In the genomic region with DNA sequence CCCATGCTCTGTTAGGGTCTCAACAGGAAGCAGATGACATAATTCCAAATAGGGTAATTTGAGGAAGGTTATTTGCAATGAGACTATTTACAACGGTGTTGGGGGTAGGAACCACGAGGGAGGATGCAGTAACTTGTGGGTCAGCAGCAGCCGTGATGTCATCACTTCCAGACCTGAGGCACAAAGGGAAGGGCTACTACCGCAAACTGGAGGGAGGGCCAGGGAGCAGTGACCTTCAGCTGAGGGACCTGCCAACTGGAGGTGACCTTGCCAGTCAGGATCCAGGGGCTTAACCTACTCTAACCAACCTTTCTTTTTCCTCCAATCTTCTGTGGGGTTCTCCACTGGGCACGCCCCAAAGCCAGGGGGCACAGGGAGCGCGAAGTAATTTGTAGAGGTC, we compare ENCODE assay signal across 20 cellular contexts.
"Had no signal": no experiment of that assay in that cellular context is flagged by ENCODE, and none has a peak within 500 bp of the region (broad histone marks: within the 10 kb centered on the region; RNA-seq: fewer than 3 reads in every experiment).

No MANE protein-coding gene starts in this region.

- H3K36me3 Mint-ChIP-seq: WTC11 had no signal

- H3K4me3 Mint-ChIP-seq: activated naive CD8-positive, alpha-beta T cell treated with anti-CD3 and anti-CD28 coated beads, Interleukin-2, amount 50 U/mL, for 24 hours; stimulated activated effector memory CD8-positive, alpha-beta T cell treated with anti-CD3 and anti-CD28 coated beads, Interleukin-12 subunit alpha, Interleukin-12 subunit beta, amount 100 ng/mL, for 72 hours; WTC11 had no signal

- H3K4me3 ChIP-seq: coronary artery, heart left ventricle, psoas muscle, stomach, suprapubic skin, tibial nerve, uterus had no signal

- DNase-seq: activated CD8-positive, alpha-beta memory T cell treated with anti-CD3 and anti-CD28 coated beads, Interleukin-2, amount 50 U/mL, for 48 hours; activated naive CD4-positive, alpha-beta T cell treated with anti-CD3 and anti-CD28 coated beads, Interleukin-2, amount 50 U/mL, for 16 hours; activated naive CD8-positive, alpha-beta T cell treated with anti-CD3 and anti-CD28 coated beads, Interleukin-2, amount 50 U/mL, for 24 hours; activated T-cell treated with anti-CD3 and anti-CD28 coated beads, Interleukin-2, amount 50 U/mL, for 48 hours; cerebellar nuclear complex; heart left ventricle; islet precursor cell; left cardiac atrium; midbrain; psoas muscle; right cardiac atrium; stimulated activated CD4-positive, alpha-beta T cell treated with anti-CD3 and anti-CD28 coated beads, Interleukin-1b, Interleukin-23, amount 100 ng/mL, for 48 hours; stomach; T-helper 1 cell; uterus had no signal

- H3K27me3 ChIP-seq: heart left ventricle, stomach, suprapubic skin, tibial nerve, uterus had no signal

- H3K27ac Mint-ChIP-seq: activated naive CD8-positive, alpha-beta T cell treated with anti-CD3 and anti-CD28 coated beads, Interleukin-2, amount 50 U/mL, for 24 hours; stimulated activated effector memory CD8-positive, alpha-beta T cell treated with anti-CD3 and anti-CD28 coated beads, Interleukin-12 subunit alpha, Interleukin-12 subunit beta, amount 100 ng/mL, for 72 hours; WTC11 had no signal

- H3K27ac ChIP-seq: coronary artery, heart left ventricle, psoas muscle, stomach, suprapubic skin, tibial nerve, uterus had no signal

- H3K9me3 ChIP-seq: heart left ventricle, psoas muscle, stomach, suprapubic skin, tibial nerve, uterus had no signal

- ATAC-seq: activated naive CD8-positive, alpha-beta T cell treated with anti-CD3 and anti-CD28 coated beads, Interleukin-2, amount 50 U/mL, for 24 hours; heart left ventricle; left cardiac atrium; psoas muscle; right cardiac atrium; stimulated activated effector memory CD8-positive, alpha-beta T cell treated with anti-CD3 and anti-CD28 coated beads, Interleukin-12 subunit alpha, Interleukin-12 subunit beta, amount 100 ng/mL, for 72 hours; WTC11 had no signal

- H3K9me3 Mint-ChIP-seq: activated naive CD8-positive, alpha-beta T cell treated with anti-CD3 and anti-CD28 coated beads, Interleukin-2, amount 50 U/mL, for 24 hours; stimulated activated effector memory CD8-positive, alpha-beta T cell treated with anti-CD3 and anti-CD28 coated beads, Interleukin-12 subunit alpha, Interleukin-12 subunit beta, amount 100 ng/mL, for 72 hours; WTC11 had no signal

- H3K36me3 ChIP-seq: heart left ventricle, stomach, suprapubic skin, tibial nerve, uterus had no signal
